In genomic region chr21:41865002-41865777, GRCh38 we compare ENCODE assay signal across 10 cellular contexts. TPM values are rescaled to one million over a fixed set of nuclear protein-coding genes. Genes with fewer than 3 reads are reported as not detected.
DNase-seq lines count a peak whose midpoint lies in the region; ATAC-seq and TF ChIP-seq lines count a peak whose summit lies in the region.
"Had no signal": no experiment of that assay in that cellular context is flagged by ENCODE, and none has a peak within 500 bp of the region (broad histone marks: within the 10 kb centered on the region; RNA-seq: fewer than 3 reads in every experiment).

No MANE protein-coding gene starts in this region.

- no peak overlapping the region for H3K4ac ChIP-seq in mesendoderm (ENCODE audit: low read depth, low read length)

- H3K36me3 ChIP-seq in mesendoderm (ENCODE audit: control insufficient read depth, insufficient read depth, low read length) = no peaks in the 10 kb centered on the region

- TF ChIP-seq CTCF in coronary artery (IDR thresholded peaks at IDR 0.05) = no peak

- peaks cover 2% of the 10 kb centered on the region for H3K4me1 ChIP-seq in mesendoderm (ENCODE audit: control insufficient read depth, low read depth, low read length)

- H3K27me3 ChIP-seq in mesendoderm (ENCODE audit: insufficient read depth, low read length, poor library complexity) = no peaks in the 10 kb centered on the region
- H3K27me3 ChIP-seq: dorsolateral prefrontal cortex had no signal

- peaks cover 6% of the 10 kb centered on the region for H3K79me1 ChIP-seq in mesendoderm (ENCODE audit: low read length)

- H3K56ac ChIP-seq in mesendoderm (ENCODE audit: low read length) = no peak overlapping the region

- H2BK120ac ChIP-seq in mesendoderm (ENCODE audit: low read depth, low read length) = no peak overlapping the region

- H3K9ac ChIP-seq in mesendoderm (ENCODE audit: low read length) = no peak overlapping the region

- H3K27ac ChIP-seq in mesendoderm (ENCODE audit: low read depth, low read length) (no peak overlapping the region), coronary artery (no peak overlapping the region)
- H3K27ac ChIP-seq: dorsolateral prefrontal cortex had no signal

- H3K4me2 ChIP-seq in mesendoderm (ENCODE audit: low read length) = no peak overlapping the region

- DNase-seq in mesendoderm = peak; percentile 15
- DNase-seq in NCI-H2196 (lab: John Stamatoyannopoulos, UW; ENCODE audit: unreplicated experiment) = no peak
- DNase-seq in NCI-H1417 (lab: John Stamatoyannopoulos, UW) = no peak
- no peak for DNase-seq in activated CD4-positive, alpha-beta T cell treated with anti-CD3 and anti-CD28 coated beads, Interleukin-2, amount 50 U/mL, for 48 hours
- no peak for DNase-seq in coronary artery (ENCODE audit: low spot score)
- DNase-seq: dorsolateral prefrontal cortex, NCI-H1694 had no signal

- H2BK5ac ChIP-seq in mesendoderm (ENCODE audit: low read length) = no peak overlapping the region

- H3K23ac ChIP-seq in mesendoderm (ENCODE audit: low read length) = peak overlapping the region; percentile 24

- peaks cover 3% of the 10 kb centered on the region for H3K79me2 ChIP-seq in mesendoderm (ENCODE audit: control insufficient read depth, insufficient read depth, low read length)

- no peak overlapping the region for H4K5ac ChIP-seq in mesendoderm (ENCODE audit: low read length)

- H2AK5ac ChIP-seq in mesendoderm (ENCODE audit: low read length) = no peak overlapping the region

- no peak overlapping the region for H4K8ac ChIP-seq in mesendoderm (ENCODE audit: low read depth, low read length)

- ATAC-seq in GM18508 (IDR thresholded peaks at IDR 0.05; ENCODE audit: insufficient read depth, unreplicated experiment) (peak; percentile 43), GM21390 (IDR thresholded peaks at IDR 0.05; ENCODE audit: unreplicated experiment) (peak; percentile 53), HG03457 (IDR thresholded peaks at IDR 0.05; ENCODE audit: unreplicated experiment) (peak; percentile 45)

- no peak overlapping the region for H3K4me3 ChIP-seq in mesendoderm (ENCODE audit: low read length)
- H3K4me3 ChIP-seq in coronary artery = no peak overlapping the region
- H3K4me3 ChIP-seq: dorsolateral prefrontal cortex had no signal

- H3K18ac ChIP-seq in mesendoderm (ENCODE audit: low read length) = no peak overlapping the region

- no CpG with 5 or more reads among the region's 15 CpGs for WGBS in mesendoderm (ENCODE audit: extremely low coverage, insufficient coverage, low lambda C conversion rate)

- H2BK15ac ChIP-seq in mesendoderm (replicated peaks; ENCODE audit: low read depth) = no peak overlapping the region

RNA-seq across cellular contexts. Expression of gene PRDM15, which starts 14.0 kb away (rescaled TPM):
- polyA plus RNA-seq in mesendoderm (2013, experiment 1 of 2) = 3.9 TPM
- polyA plus RNA-seq in mesendoderm (2013, experiment 2 of 2) = 3.8 TPM
